Comparison of ENCODE assay signal across 8 cellular contexts in the genomic region with DNA sequence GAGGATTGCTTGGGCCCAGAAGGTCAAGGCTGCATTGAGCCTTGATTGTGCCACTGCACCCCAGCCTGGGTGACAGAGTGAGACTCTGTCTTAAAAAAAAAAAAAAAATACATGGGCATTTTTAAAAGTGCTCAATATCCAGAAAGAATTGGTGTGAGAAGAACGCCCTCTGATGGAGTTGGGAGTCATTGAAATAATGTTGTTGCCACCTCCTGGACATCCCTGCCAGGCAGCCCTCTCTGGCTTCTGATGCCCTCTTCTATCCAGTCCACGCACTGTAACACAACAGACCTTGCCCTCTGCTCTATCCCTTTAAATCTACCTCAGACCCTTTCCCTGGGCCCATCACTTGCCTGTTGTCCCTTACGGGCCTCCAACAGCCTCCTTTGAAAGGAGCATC. TPM values are rescaled to one million over a fixed set of nuclear protein-coding genes. Genes with fewer than 3 reads are reported as not detected.
A peak's percentile ranks its signal among the peaks of the same experiment; 100 is the strongest.
DNase-seq lines count a peak whose midpoint lies in the region; ATAC-seq and TF ChIP-seq lines count a peak whose summit lies in the region.

No MANE protein-coding gene starts in this region.

- ATAC-seq in sciatic nerve: no peak
- ATAC-seq in HG03196 (IDR thresholded peaks at IDR 0.05; ENCODE audit: unreplicated experiment): no peak

- POLR2A ChIA-PET in AG04450 (lab: Yijun Ruan, JAX): no interaction called here

- H3K27ac ChIP-seq in AG04450 (ENCODE audit: low read depth, low read length): no peak overlapping the region

- intact Hi-C loops in sciatic nerve (cut with DNase I): no loop called here

- CTCF ChIA-PET in AG04450 (lab: Charles Lee): interaction anchor here (0.7 to 1.6 kb wide), 3 partner anchors 44 to 501 kb away, joined by 4 to 5 read pairs (median 4); no protein-coding TSS in a partner anchor

- H3K27me3 ChIP-seq in AG04450 (ENCODE audit: control insufficient read depth, insufficient read depth, low read length): peaks cover 34% of the 10 kb centered on the region

- TF ChIP-seq CTCF in AG04450 (IDR thresholded peaks at IDR 0.05; ENCODE audit: low read depth, low read length) (peak; percentile 48), GM12875 (IDR thresholded peaks at IDR 0.05; ENCODE audit: borderline replicate concordance, insufficient read depth, low read depth, low read length) (peak; percentile 21; the same call in 1 of the 2 replicates), fibroblast of mammary gland (conservative IDR thresholded peaks at IDR 0.05; ENCODE audit: control insufficient read depth, insufficient read depth, low read depth, low read length) (peak; percentile 59)

- H3K9me3 ChIP-seq in AG04450 (ENCODE audit: control insufficient read depth, insufficient read depth, low read length): no peaks in the 10 kb centered on the region; the same call in 1 of the 2 replicates

- DNase-seq in AG04450 (ENCODE audit: low read depth, low spot score): no peak
- DNase-seq in OCI-M1 (lab: John Stamatoyannopoulos, UW): peak; percentile 34
- peak; percentile 64 for DNase-seq in fibroblast of mammary gland (ENCODE audit: low read depth)
- DNase-seq in sciatic nerve (ENCODE audit: low spot score): no peak
- no peak for DNase-seq in foreskin melanocyte
- no peak for DNase-seq in LoVo (ENCODE audit: low spot score)

- H3K4me3 ChIP-seq in AG04450 (ENCODE audit: low read depth, low read length) (no peak overlapping the region), GM12875 (ENCODE audit: low read depth, low read length) (no peak overlapping the region), fibroblast of mammary gland (ENCODE audit: control insufficient read depth, low read depth, low read length) (no peak overlapping the region)

RNA-seq across cellular contexts. Expression of a gene that starts 4.9 kb away (rescaled TPM):
- polyA plus RNA-seq in AG04450 (2011; rRNA removed): not detected in 2 replicates
- not detected in 2 replicates for polyA minus RNA-seq in AG04450 (2011; rRNA and poly(A)+ RNA removed)
- 4.2 TPM for total RNA-seq in sciatic nerve

RNA-seq across cellular contexts. Expression of a gene that starts 41.7 kb away (rescaled TPM):
- polyA plus RNA-seq in AG04450 (2011; rRNA removed): 56.9 and 70.7 TPM in 2 replicates
- 17.5 and 26.8 TPM in 2 replicates for polyA minus RNA-seq in AG04450 (2011; rRNA and poly(A)+ RNA removed)
- total RNA-seq in sciatic nerve: 8.5 TPM

Comparison
In these comparisons a context has a peak if more than half of its experiments do, and no peak if none do; other contexts are left out.
1. DNase-seq: peak in OCI-M1 (single experiment) and fibroblast of mammary gland (single experiment); none in AG04450 (single experiment), sciatic nerve (single experiment), foreskin melanocyte (single experiment) and LoVo (single experiment).
2. Peak in every context shown above with its lines, with median percentiles within 50 percentile points of each other: CTCF ChIP-seq.